ENCODE assay signal across 17 cellular contexts in the genomic region with DNA sequence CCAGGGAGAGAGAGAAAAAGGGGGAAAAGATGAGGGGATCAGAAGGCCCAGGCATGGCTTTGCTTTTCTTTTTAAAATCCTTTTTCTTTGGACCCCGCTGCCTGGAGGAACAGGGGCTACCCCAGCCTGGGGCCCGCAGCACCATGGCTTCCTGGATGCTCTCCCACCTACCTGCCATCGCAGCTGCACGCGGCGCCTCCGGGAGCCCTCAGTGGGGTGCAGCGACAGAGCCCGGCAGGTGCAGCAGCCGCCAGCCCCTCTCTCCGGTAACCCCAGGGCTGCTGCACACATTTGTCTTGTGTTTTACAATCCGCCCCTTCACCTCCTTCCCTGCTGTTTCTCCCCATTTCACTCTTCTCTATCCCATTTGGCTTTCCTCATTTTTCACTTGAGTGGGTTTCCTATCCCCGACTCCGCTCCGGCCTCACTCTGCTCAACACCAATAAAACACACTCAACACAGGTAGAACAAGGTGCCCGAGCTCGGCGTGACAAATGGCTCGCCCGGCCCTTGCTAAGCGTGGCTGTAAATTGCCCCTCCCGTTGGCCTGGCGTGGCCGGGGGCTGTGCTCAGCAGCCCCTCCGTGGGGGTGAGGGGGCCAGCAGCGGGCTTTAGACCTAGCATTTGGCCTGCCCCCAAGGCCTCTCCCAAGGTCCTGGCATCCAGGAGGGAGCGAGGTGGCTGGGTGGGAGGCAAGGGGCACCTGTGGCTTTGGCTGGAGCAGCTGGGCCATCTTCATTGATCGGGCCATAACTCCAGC.
"Had no signal": no experiment of that assay in that cellular context is flagged by ENCODE, and none has a peak within 500 bp of the region (broad histone marks: within the 10 kb centered on the region; RNA-seq: fewer than 3 reads in every experiment).

No MANE protein-coding gene starts in this region.

- H3K4me3 ChIP-seq: left ventricle myocardium inferior, lower lobe of right lung, psoas muscle, smooth muscle cell, tibial artery, upper lobe of left lung, uterus had no signal

- H3K79me2 ChIP-seq: parathyroid adenoma had no signal

- ATAC-seq: esophagus mucosa; foreskin keratinocyte; lower lobe of right lung; natural killer cell; psoas muscle; stimulated activated naive CD8-positive, alpha-beta T cell treated with anti-CD3 and anti-CD28 coated beads, Interleukin-15, Interleukin-2, amounts not matched to agents 100 U/mL and 50 U/mL, for 24 hours had no signal

- H3K36me3 ChIP-seq: left ventricle myocardium inferior, lower lobe of right lung, tibial artery, upper lobe of left lung, uterus had no signal

- H3K9me3 Mint-ChIP-seq: immature natural killer cell, memory B cell, mesothelial cell of epicardium, natural killer cell had no signal

- H3K4me1 Mint-ChIP-seq: immature natural killer cell, memory B cell, natural killer cell had no signal

- H3K27me3 ChIP-seq: upper lobe of left lung, uterus had no signal

- H3K36me3 Mint-ChIP-seq: memory B cell, mesothelial cell of epicardium, natural killer cell had no signal

- H3K4me2 ChIP-seq: smooth muscle cell had no signal

- H3K4me3 Mint-ChIP-seq: immature natural killer cell, memory B cell, mesothelial cell of epicardium, natural killer cell had no signal

- H3K27ac Mint-ChIP-seq: immature natural killer cell, memory B cell, mesothelial cell of epicardium, natural killer cell had no signal

- H3K9me3 ChIP-seq: left ventricle myocardium inferior, lower lobe of right lung, psoas muscle, tibial artery, upper lobe of left lung, uterus had no signal

- DNase-seq: effector memory CD4-positive, alpha-beta T cell; foreskin keratinocyte; immature natural killer cell; left ventricle myocardium inferior; lower lobe of right lung; natural killer cell; psoas muscle; stimulated activated CD4-positive, alpha-beta T cell treated with anti-CD3 and anti-CD28 coated beads, Interleukin-2, amount 100 ng/mL, for 48 hours; stimulated activated naive CD8-positive, alpha-beta T cell treated with anti-CD3 and anti-CD28 coated beads, Interleukin-15, Interleukin-2, amounts not matched to agents 100 U/mL and 50 U/mL, for 24 hours; tibial artery; uterus had no signal

- H3K27ac ChIP-seq: foreskin keratinocyte, left ventricle myocardium inferior, lower lobe of right lung, parathyroid adenoma, psoas muscle, tibial artery, upper lobe of left lung, uterus had no signal

- H2AFZ ChIP-seq: parathyroid adenoma had no signal

- H3K4me1 ChIP-seq: foreskin keratinocyte, lower lobe of right lung, parathyroid adenoma had no signal
